1 cellular context compared by ENCODE assay signal in genomic region chr14:102418169-102418852, GRCh38.
TF ChIP-seq lines count a peak whose summit lies in the region.

No MANE protein-coding gene starts in this region.

TF ChIP-seq in IMR-90, 13 proteins besides CTCF, POLR2A, EP300 and RAD21 (continued from another document):
- no peak for TF ChIP-seq MAFK (IDR thresholded peaks at IDR 0.05; ENCODE audit: low read depth, low read length)
- no peak for TF ChIP-seq SMC3 (IDR thresholded peaks at IDR 0.05; ENCODE audit: low read depth, low read length)
- no peak for TF ChIP-seq MXI1 (IDR thresholded peaks at IDR 0.05; ENCODE audit: borderline replicate concordance, low read depth, low read length)
- no peak for TF ChIP-seq CHD1 (IDR thresholded peaks at IDR 0.05; ENCODE audit: low read depth, low read length)
- TF ChIP-seq RCOR1 (IDR thresholded peaks at IDR 0.05; ENCODE audit: insufficient replicate concordance, low read length), result no peak
- no peak for TF ChIP-seq RFX5 (IDR thresholded peaks at IDR 0.05; ENCODE audit: low read depth, low read length)
- TF ChIP-seq NFE2L2 (IDR thresholded peaks at IDR 0.05; ENCODE audit: low read depth, low read length), result no peak
- TF ChIP-seq CEBPB (IDR thresholded peaks at IDR 0.05; ENCODE audit: low read depth, low read length), result no peak
- TF ChIP-seq, protein P1, sequence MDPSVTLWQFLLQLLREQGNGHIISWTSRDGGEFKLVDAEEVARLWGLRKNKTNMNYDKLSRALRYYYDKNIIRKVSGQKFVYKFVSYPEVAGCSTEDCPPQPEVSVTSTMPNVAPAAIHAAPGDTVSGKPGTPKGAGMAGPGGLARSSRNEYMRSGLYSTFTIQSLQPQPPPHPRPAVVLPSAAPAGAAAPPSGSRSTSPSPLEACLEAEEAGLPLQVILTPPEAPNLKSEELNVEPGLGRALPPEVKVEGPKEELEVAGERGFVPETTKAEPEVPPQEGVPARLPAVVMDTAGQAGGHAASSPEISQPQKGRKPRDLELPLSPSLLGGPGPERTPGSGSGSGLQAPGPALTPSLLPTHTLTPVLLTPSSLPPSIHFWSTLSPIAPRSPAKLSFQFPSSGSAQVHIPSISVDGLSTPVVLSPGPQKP (IDR thresholded peaks at IDR 0.05; ENCODE audit: borderline replicate concordance, low read depth, low read length), result no peak
